ENCODE assay signal across 8 cellular contexts in genomic region chr1:1782399-1783221, GRCh38. TPM values are rescaled to one million over a fixed set of nuclear protein-coding genes. Genes with fewer than 3 reads are reported as not detected.
DNase-seq lines count a peak whose midpoint lies in the region; ATAC-seq and TF ChIP-seq lines count a peak whose summit lies in the region.

No MANE protein-coding gene starts in this region.

- TF ChIP-seq CTCF in OCI-LY7 (conservative IDR thresholded peaks at IDR 0.05; ENCODE audit: low read length), result no peak
- no peak for TF ChIP-seq CTCF in MCF 10A (IDR thresholded peaks at IDR 0.05; ENCODE audit: unreplicated experiment)

- H3K4me1 ChIP-seq in OCI-LY7 (ENCODE audit: insufficient read depth, low read length, poor library complexity, severe bottlenecking), result peaks cover 49% of the 10 kb centered on the region

- BruUV-seq in OCI-LY7 (replicated peaks; lab: Mats Ljungman, UMichigan) (no TSS peak), MCF 10A (replicated peaks; lab: Mats Ljungman, UMichigan) (no TSS peak)

- H3K9me3 Mint-ChIP-seq in MCF 10A (ENCODE audit: unreplicated experiment), result no peaks in the 10 kb centered on the region
- H3K9me3 Mint-ChIP-seq in stimulated activated naive CD8-positive, alpha-beta T cell treated with anti-CD3 and anti-CD28 coated beads, Interleukin-15, Interleukin-2, amounts not matched to agents 100 ng/mL and 50 ng/mL, for 24 hours, result no peaks in the 10 kb centered on the region

- H3K9me2 ChIP-seq in OCI-LY7 (ENCODE audit: insufficient read depth, low read length), result no peaks in the 10 kb centered on the region

- CTCF ChIA-PET in OCI-LY7 (lab: Charles Lee; ENCODE audit: unreplicated experiment) (no interaction called here), MCF 10A (lab: Yijun Ruan, JAX) (interaction anchor here (0.6 to 0.7 kb wide), 2 partner anchors 91 to 262 kb away, joined by 3 read pairs; no protein-coding TSS in a partner anchor)

- peaks cover 5% of the 10 kb centered on the region for H3K79me2 ChIP-seq in OCI-LY7 (ENCODE audit: insufficient read depth, low read depth, low read length)

- H3K4me3 ChIP-seq in OCI-LY7 (ENCODE audit: low read depth, low read length, poor library complexity, severe bottlenecking), result peak overlapping the region; percentile 34

- H2AFZ ChIP-seq in OCI-LY7 (ENCODE audit: low read length), result no peak overlapping the region; the same call in 1 of the 2 replicates

- DNase-seq in activated CD4-positive, CD25-positive, alpha-beta regulatory T cell treated with anti-CD3 and anti-CD28 coated beads, Interleukin-2, amount 50 U/mL, for 72 hours, result peak; percentile 53
- no peak for DNase-seq in activated CD4-positive, CD25-positive, alpha-beta regulatory T cell (lab: John Stamatoyannopoulos, UW)
- peak; percentile 60 for DNase-seq in OCI-LY7 (ENCODE audit: low spot score)
- peak; percentile 80 for DNase-seq in MCF 10A (ENCODE audit: unreplicated experiment)
- peak; percentile 86 to 92 for DNase-seq in left colon
- DNase-seq in NCI-H2171 treated with DMSO at 0.1 percent for 48 hours (lab: John Stamatoyannopoulos, UW), result no peak
- no peak for DNase-seq in NCI-H1694 (lab: John Stamatoyannopoulos, UW)

- H3K27me3 Mint-ChIP-seq in MCF 10A (ENCODE audit: insufficient read depth, unreplicated experiment), result no peaks in the 10 kb centered on the region
- H3K27me3 Mint-ChIP-seq in stimulated activated naive CD8-positive, alpha-beta T cell treated with anti-CD3 and anti-CD28 coated beads, Interleukin-15, Interleukin-2, amounts not matched to agents 100 ng/mL and 50 ng/mL, for 24 hours, result no peaks in the 10 kb centered on the region

- peak overlapping the region; percentile 96 for H3K27ac ChIP-seq in OCI-LY7 (ENCODE audit: low read depth, low read length, poor library complexity, severe bottlenecking)

- H3K4me2 ChIP-seq in OCI-LY7 (ENCODE audit: low read length), result peak overlapping the region; percentile 92

- H3K4me1 Mint-ChIP-seq in MCF 10A (ENCODE audit: insufficient read depth, unreplicated experiment), result peaks cover 19% of the 10 kb centered on the region
- peaks cover 43% of the 10 kb centered on the region for H3K4me1 Mint-ChIP-seq in stimulated activated naive CD8-positive, alpha-beta T cell treated with anti-CD3 and anti-CD28 coated beads, Interleukin-15, Interleukin-2, amounts not matched to agents 100 ng/mL and 50 ng/mL, for 24 hours (ENCODE audit: low read depth)

- H3K36me3 Mint-ChIP-seq in MCF 10A (ENCODE audit: insufficient read depth, unreplicated experiment), result peaks cover 46% of the 10 kb centered on the region
- peaks cover 30% of the 10 kb centered on the region for H3K36me3 Mint-ChIP-seq in stimulated activated naive CD8-positive, alpha-beta T cell treated with anti-CD3 and anti-CD28 coated beads, Interleukin-15, Interleukin-2, amounts not matched to agents 100 ng/mL and 50 ng/mL, for 24 hours (ENCODE audit: low read depth)

- peak overlapping the region; percentile 19 for H3K4me3 Mint-ChIP-seq in MCF 10A (ENCODE audit: unreplicated experiment)
- peak overlapping the region; percentile 30 for H3K4me3 Mint-ChIP-seq in stimulated activated naive CD8-positive, alpha-beta T cell treated with anti-CD3 and anti-CD28 coated beads, Interleukin-15, Interleukin-2, amounts not matched to agents 100 ng/mL and 50 ng/mL, for 24 hours

- peak; percentile 69 for ATAC-seq in left colon

- H4K20me1 ChIP-seq in OCI-LY7 (ENCODE audit: insufficient read depth, low read length), result no peaks in the 10 kb centered on the region

- peak overlapping the region; percentile 71 for H3K27ac Mint-ChIP-seq in MCF 10A (ENCODE audit: low read depth, unreplicated experiment)
- peak overlapping the region; percentile 52 for H3K27ac Mint-ChIP-seq in stimulated activated naive CD8-positive, alpha-beta T cell treated with anti-CD3 and anti-CD28 coated beads, Interleukin-15, Interleukin-2, amounts not matched to agents 100 ng/mL and 50 ng/mL, for 24 hours

- H3K9me3 ChIP-seq in OCI-LY7 (ENCODE audit: low read length), result no peaks in the 10 kb centered on the region

- POLR2A ChIA-PET in OCI-LY7 (lab: Charles Lee) (no interaction called here), MCF 10A (lab: Yijun Ruan, JAX) (interaction anchor here (1.0 kb wide), 1 partner anchor 49 kb away, joined by 3 read pairs; no protein-coding TSS in a partner anchor)

- intact Hi-C loops in OCI-LY7 (cut with micrococcal nuclease; ENCODE audit: unreplicated experiment), result no loop called here
- intact Hi-C loops in MCF 10A (cut with micrococcal nuclease), result no loop called here
- intact Hi-C loops in left colon (cut with DNase I, micrococcal nuclease), result no loop called here

- H3K36me3 ChIP-seq in OCI-LY7 (ENCODE audit: insufficient read depth, low read length), result peaks cover 36% of the 10 kb centered on the region

RNA-seq across cellular contexts. Expression of gene NADK, which starts 4.3 kb away (rescaled TPM):
- 144 and 156 TPM in 2 replicates for total RNA-seq in OCI-LY7 (2014; rRNA removed; shearing (Covaris generic))
- total RNA-seq in OCI-LY7 (2022), result 173 and 184 TPM in 2 replicates
- 106 and 107 TPM in 2 replicates for total RNA-seq in MCF 10A (2022)
- total RNA-seq in left colon, result 100 to 1,000 TPM; 141 to 156 TPM

RNA-seq across cellular contexts. Expression of gene CDK11A, which starts 58.5 kb away (rescaled TPM):
- total RNA-seq in OCI-LY7 (2014; rRNA removed; shearing (Covaris generic)), result 50.9 and 66.1 TPM in 2 replicates
- total RNA-seq in OCI-LY7 (2022), result 90.5 and 92.1 TPM in 2 replicates
- 43.8 and 54.0 TPM in 2 replicates for total RNA-seq in MCF 10A (2022)
- total RNA-seq in left colon, result 10 to 100 TPM; 66.4 to 72.3 TPM

Comparison
In these comparisons a context has a peak if more than half of its experiments do, and no peak if none do; other contexts are left out.
1. DNase-seq: peak in activated CD4-positive, CD25-positive, alpha-beta regulatory T cell treated with anti-CD3 and anti-CD28 coated beads, Interleukin-2, amount 50 U/mL, for 72 hours (single experiment), OCI-LY7 (single experiment), MCF 10A (single experiment) and left colon (2 of 2); none in activated CD4-positive, CD25-positive, alpha-beta regulatory T cell (0 of 4), NCI-H2171 treated with DMSO at 0.1 percent for 48 hours (single experiment) and NCI-H1694 (single experiment).